ENCODE assay signal across 15 cellular contexts in genomic region chr7:27999829-28000228, GRCh38.
"Had no signal": no experiment of that assay in that cellular context is flagged by ENCODE, and none has a peak within 500 bp of the region (broad histone marks: within the 10 kb centered on the region; RNA-seq: fewer than 3 reads in every experiment).

No MANE protein-coding gene starts in this region.

- H3K27ac ChIP-seq: ascending aorta, cardiac muscle cell, esophagus muscularis mucosa, left ventricle myocardium inferior, pancreas, upper lobe of left lung had no signal

- H3K4me1 ChIP-seq: ascending aorta, pancreas, upper lobe of left lung had no signal

- H3K9me3 Mint-ChIP-seq: activated B cell treated with CpG ODN at 0.5 μM for 24 hours; activated CD4-positive, alpha-beta T cell treated with anti-CD3 and anti-CD28 coated beads, Interleukin-2, amount 10 ng/mL, durations not matched to agents 7 days and 5 days; activated naive CD8-positive, alpha-beta T cell treated with anti-CD3 and anti-CD28 coated beads, Interleukin-2, amount 50 U/mL, for 24 hours; stimulated activated naive CD8-positive, alpha-beta T cell treated with anti-CD3 and anti-CD28 coated beads, Interleukin-15, Interleukin-2, amounts not matched to agents 100 ng/mL and 50 ng/mL, for 24 hours had no signal

- H3K4me1 Mint-ChIP-seq: activated CD4-positive, alpha-beta T cell treated with anti-CD3 and anti-CD28 coated beads, Interleukin-2, amount 10 ng/mL, durations not matched to agents 7 days and 5 days had no signal

- H3K36me3 ChIP-seq: ascending aorta, cardiac muscle cell, esophagus muscularis mucosa, left ventricle myocardium inferior, pancreas, upper lobe of left lung had no signal

- H3K4me3 Mint-ChIP-seq: activated B cell treated with CpG ODN at 0.5 μM for 24 hours; activated CD4-positive, alpha-beta T cell treated with anti-CD3 and anti-CD28 coated beads, Interleukin-2, amount 10 ng/mL, durations not matched to agents 7 days and 5 days; activated naive CD8-positive, alpha-beta T cell treated with anti-CD3 and anti-CD28 coated beads, Interleukin-2, amount 50 U/mL, for 24 hours; stimulated activated naive CD8-positive, alpha-beta T cell treated with anti-CD3 and anti-CD28 coated beads, Interleukin-15, Interleukin-2, amounts not matched to agents 100 ng/mL and 50 ng/mL, for 24 hours had no signal

- H3K27me3 Mint-ChIP-seq: activated B cell treated with CpG ODN at 0.5 μM for 24 hours; activated CD4-positive, alpha-beta T cell treated with anti-CD3 and anti-CD28 coated beads, Interleukin-2, amount 10 ng/mL, durations not matched to agents 7 days and 5 days; activated naive CD8-positive, alpha-beta T cell treated with anti-CD3 and anti-CD28 coated beads, Interleukin-2, amount 50 U/mL, for 24 hours; stimulated activated naive CD8-positive, alpha-beta T cell treated with anti-CD3 and anti-CD28 coated beads, Interleukin-15, Interleukin-2, amounts not matched to agents 100 ng/mL and 50 ng/mL, for 24 hours had no signal

- H3K27ac Mint-ChIP-seq: activated B cell treated with CpG ODN at 0.5 μM for 24 hours; activated CD4-positive, alpha-beta T cell treated with anti-CD3 and anti-CD28 coated beads, Interleukin-2, amount 10 ng/mL, durations not matched to agents 7 days and 5 days; activated naive CD8-positive, alpha-beta T cell treated with anti-CD3 and anti-CD28 coated beads, Interleukin-2, amount 50 U/mL, for 24 hours; stimulated activated naive CD8-positive, alpha-beta T cell treated with anti-CD3 and anti-CD28 coated beads, Interleukin-15, Interleukin-2, amounts not matched to agents 100 ng/mL and 50 ng/mL, for 24 hours had no signal

- ATAC-seq: activated naive CD8-positive, alpha-beta T cell treated with anti-CD3 and anti-CD28 coated beads, Interleukin-2, amount 50 U/mL, for 24 hours; pancreas had no signal

- H3K9me3 ChIP-seq: ascending aorta, esophagus muscularis mucosa, left ventricle myocardium inferior, pancreas, upper lobe of left lung had no signal

- DNase-seq: activated B cell treated with CpG ODN at 0.5 μM for 24 hours; activated CD4-positive, alpha-beta T cell treated with anti-CD3 and anti-CD28 coated beads, Interleukin-2, amount 10 ng/mL, durations not matched to agents 7 days and 5 days; activated CD8-positive, alpha-beta memory T cell treated with anti-CD3 and anti-CD28 coated beads for 24 hours; activated naive CD4-positive, alpha-beta T cell treated with Interleukin-2 at 50 U/mL for 16 hours; activated naive CD8-positive, alpha-beta T cell treated with anti-CD3 and anti-CD28 coated beads, Interleukin-2, amount 50 U/mL, for 24 hours; left ventricle myocardium inferior; pancreas; retina; stimulated activated CD4-positive, alpha-beta T cell treated with anti-CD3 and anti-CD28 coated beads, Interleukin-4, amount 100 ng/mL, for 1 hour; stimulated activated CD8-positive, alpha-beta memory T cell treated with anti-CD3 and anti-CD28 coated beads, Interleukin-4, amount 100 ng/mL, for 48 hours; upper lobe of left lung had no signal

- H3K27me3 ChIP-seq: ascending aorta, cardiac muscle cell, esophagus muscularis mucosa, pancreas, upper lobe of left lung had no signal

- H3K4me3 ChIP-seq: ascending aorta, cardiac muscle cell, esophagus muscularis mucosa, left ventricle myocardium inferior, pancreas, upper lobe of left lung had no signal
